15 cellular contexts compared by ENCODE assay signal in the genomic region with DNA sequence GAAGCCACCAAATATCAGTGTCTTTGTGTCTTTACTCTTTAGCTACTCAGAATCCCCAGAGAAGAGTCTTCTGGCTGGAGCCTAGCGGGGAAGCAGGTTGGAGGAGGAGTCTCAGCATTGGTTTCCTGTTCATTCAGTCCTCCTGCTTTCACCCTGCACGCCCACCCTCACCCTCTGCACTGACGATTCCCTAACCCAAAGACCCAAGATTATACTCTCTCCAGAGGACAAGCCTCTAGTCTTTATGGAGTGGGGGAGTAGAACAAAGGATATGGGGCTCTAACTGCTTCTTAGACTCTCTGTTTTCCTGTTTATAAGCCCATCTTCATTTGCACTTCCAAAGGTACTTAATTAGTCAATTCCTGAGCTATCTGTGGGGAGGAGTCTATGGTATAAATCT.
DNase-seq lines count a peak whose midpoint lies in the region; ATAC-seq and TF ChIP-seq lines count a peak whose summit lies in the region.
"Had no signal": no experiment of that assay in that cellular context is flagged by ENCODE, and none has a peak within 500 bp of the region (broad histone marks: within the 10 kb centered on the region; RNA-seq: fewer than 3 reads in every experiment).

No MANE protein-coding gene starts in this region.

- peak overlapping the region; percentile 66 for H3K4me2 ChIP-seq in neural progenitor cell

- no peaks in the 10 kb centered on the region for H3K36me3 Mint-ChIP-seq in neural progenitor cell
- H3K36me3 Mint-ChIP-seq: CD8-positive, alpha-beta memory T cell had no signal

- H3K4me3 ChIP-seq in NT2/D1 (ENCODE audit: insufficient read length, low read depth), result no peak overlapping the region
- H3K4me3 ChIP-seq in neural progenitor cell, result no peak overlapping the region
- H3K4me3 ChIP-seq in MG63, result no peak overlapping the region
- H3K4me3 ChIP-seq in right atrium auricular region, result no peak overlapping the region
- H3K4me3 ChIP-seq: Peyer's patch had no signal

- no peaks in the 10 kb centered on the region for H3K9me3 Mint-ChIP-seq in neural progenitor cell
- H3K9me3 Mint-ChIP-seq: CD8-positive, alpha-beta memory T cell had no signal

- H4K20me1 ChIP-seq in neural progenitor cell (ENCODE audit: low read depth), result no peaks in the 10 kb centered on the region

- ATAC-seq in left cardiac atrium, result no peak

- no peaks in the 10 kb centered on the region for H3K9me3 ChIP-seq in NT2/D1 (ENCODE audit: insufficient read depth, low read length)
- H3K9me3 ChIP-seq in neural progenitor cell (ENCODE audit: low read depth), result no peaks in the 10 kb centered on the region
- H3K9me3 ChIP-seq in MG63, result no peaks in the 10 kb centered on the region
- no peaks in the 10 kb centered on the region for H3K9me3 ChIP-seq in right atrium auricular region
- H3K9me3 ChIP-seq: Peyer's patch had no signal

- H3K9ac ChIP-seq in NT2/D1 (ENCODE audit: insufficient read length, low read depth), result no peak overlapping the region
- H3K9ac ChIP-seq in neural progenitor cell, result no peak overlapping the region

- peaks cover 9% of the 10 kb centered on the region for H3K27me3 Mint-ChIP-seq in neural progenitor cell (ENCODE audit: insufficient read depth, low read depth)

- intact Hi-C loops in left cardiac atrium (cut with DNase I), result no loop called here

- H3K4me3 Mint-ChIP-seq in neural progenitor cell, result no peak overlapping the region
- H3K4me3 Mint-ChIP-seq: B cell; CD8-positive, alpha-beta memory T cell had no signal

- no peaks in the 10 kb centered on the region for H3K36me3 ChIP-seq in NT2/D1 (ENCODE audit: insufficient read depth, insufficient read length, low read length)
- no peaks in the 10 kb centered on the region for H3K36me3 ChIP-seq in neural progenitor cell
- no peaks in the 10 kb centered on the region for H3K36me3 ChIP-seq in MG63
- no peaks in the 10 kb centered on the region for H3K36me3 ChIP-seq in right atrium auricular region
- H3K36me3 ChIP-seq: Peyer's patch had no signal

- H2AFZ ChIP-seq in neural progenitor cell (replicated peaks), result peak overlapping the region; percentile 75

- H3K27me3 ChIP-seq in NT2/D1 (ENCODE audit: insufficient read depth, insufficient read length) (peaks cover 99% of the 10 kb centered on the region), neural progenitor cell (peaks cover 92% of the 10 kb centered on the region), MG63 (peaks cover 5% of the 10 kb centered on the region; the same call in 1 of the 2 replicates), right atrium auricular region (no peaks in the 10 kb centered on the region)
- H3K27me3 ChIP-seq: Peyer's patch had no signal

- DNase-seq in GDM1 (lab: John Stamatoyannopoulos, UW) (peak; percentile 3), NT2/D1 (ENCODE audit: low read depth, low spot score) (peak; percentile 89), iPS DF 19.7 (ENCODE audit: low read depth, low spot score) (peak; percentile 91), neural progenitor cell (ENCODE audit: low spot score) (peak; percentile 57), left cardiac atrium (no peak), MG63 (no peak), right atrium auricular region (ENCODE audit: low spot score) (no peak)
- DNase-seq: ACHN; CD8-positive, alpha-beta memory T cell; NCI-H1105; NCI-H1694 treated with DMSO at 0.1 percent for 48 hours; NCI-H446 treated with DMSO at 0.1 percent for 48 hours; Peyer's patch; SHP77 treated with DMSO at 0.1 percent for 48 hours had no signal

- H3K27ac Mint-ChIP-seq in neural progenitor cell, result no peak overlapping the region
- H3K27ac Mint-ChIP-seq: B cell had no signal

- H3K4me1 Mint-ChIP-seq in neural progenitor cell, result peaks cover 12% of the 10 kb centered on the region
- H3K4me1 Mint-ChIP-seq: B cell; CD8-positive, alpha-beta memory T cell had no signal

- H3K79me2 ChIP-seq in neural progenitor cell (ENCODE audit: low read depth), result no peaks in the 10 kb centered on the region

- H3K4me1 ChIP-seq in NT2/D1 (ENCODE audit: insufficient read depth, insufficient read length), result no peaks in the 10 kb centered on the region
- peaks cover 55% of the 10 kb centered on the region for H3K4me1 ChIP-seq in neural progenitor cell
- H3K4me1 ChIP-seq in right atrium auricular region, result no peaks in the 10 kb centered on the region
- H3K4me1 ChIP-seq: Peyer's patch had no signal

- H3F3A ChIP-seq in neural progenitor cell (ENCODE audit: low read depth), result peaks cover 32% of the 10 kb centered on the region

- H3K27ac ChIP-seq in neural progenitor cell, result no peak overlapping the region
- H3K27ac ChIP-seq in right atrium auricular region, result no peak overlapping the region
- H3K27ac ChIP-seq: Peyer's patch had no signal

- TF ChIP-seq CTCF in neural progenitor cell (IDR thresholded peaks at IDR 0.05), result no peak
- TF ChIP-seq CTCF in right atrium auricular region (IDR thresholded peaks at IDR 0.05), result no peak

Comparison
In these comparisons a context has a peak if more than half of its experiments do, and no peak if none do; other contexts are left out.
1. DNase-seq: peak in GDM1 (single experiment), NT2/D1 (single experiment), iPS DF 19.7 (single experiment) and neural progenitor cell (single experiment); none in left cardiac atrium (single experiment), MG63 (single experiment) and right atrium auricular region (single experiment).